8 cellular contexts compared by ENCODE assay signal in the genomic region with DNA sequence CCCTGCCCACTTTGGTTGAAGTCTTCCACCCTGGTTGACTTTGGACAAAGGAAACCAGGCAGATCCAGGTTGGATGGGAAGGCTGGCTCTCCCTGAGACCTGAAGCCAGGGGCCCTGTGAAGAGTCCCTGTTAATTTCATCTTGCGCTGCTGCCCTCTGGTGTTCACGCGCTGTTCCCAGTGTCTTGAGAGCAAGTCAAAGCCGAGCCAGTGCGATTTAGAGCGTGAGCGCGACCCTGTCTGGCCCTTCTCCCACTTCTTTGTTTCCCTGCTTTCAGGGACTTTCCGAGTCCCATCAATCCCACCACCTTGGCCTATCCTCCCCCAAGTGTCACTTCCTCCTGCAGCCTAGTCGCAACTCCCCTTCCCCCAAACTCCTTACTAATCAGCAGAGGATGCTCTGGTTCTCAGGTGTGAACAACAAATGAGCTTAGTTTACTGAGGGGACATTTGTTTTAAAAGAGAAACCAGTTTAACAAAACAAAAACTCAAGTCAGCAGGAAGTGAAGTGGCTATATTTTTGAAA. TPM values are rescaled to one million over a fixed set of nuclear protein-coding genes. Genes with fewer than 3 reads are reported as not detected.
DNase-seq lines count a peak whose midpoint lies in the region; ATAC-seq and TF ChIP-seq lines count a peak whose summit lies in the region.

No MANE protein-coding gene starts in this region.

- no peak overlapping the region for H3K4me3 ChIP-seq in RWPE2 (ENCODE audit: severe bottlenecking)
- H3K4me3 ChIP-seq in spleen: peak overlapping the region in 2 of 8 donors; percentile 10 to 52

- H3K27me3 ChIP-seq in RWPE2 (ENCODE audit: insufficient read depth, poor library complexity, severe bottlenecking): no peaks in the 10 kb centered on the region
- H3K27me3 ChIP-seq in spleen (replicated peaks in 1 of 7): no peaks in the 10 kb centered on the region

- peak; percentile 95 for TF ChIP-seq CTCF in RWPE2 (IDR thresholded peaks at IDR 0.05; ENCODE audit: poor library complexity, severe bottlenecking)
- peak; percentile 86 to 95 (median 90) for TF ChIP-seq CTCF in spleen (IDR thresholded peaks at IDR 0.05 in 8 of 11, conservative IDR thresholded peaks at IDR 0.05 in 3 of 11)

- H3K36me3 ChIP-seq in RWPE2 (ENCODE audit: low read depth) (no peaks in the 10 kb centered on the region), spleen (no peaks in the 10 kb centered on the region)

- ATAC-seq in HG02610 (IDR thresholded peaks at IDR 0.05; ENCODE audit: unreplicated experiment) (peak; percentile 35), RWPE2 (ENCODE audit: low read depth) (peak; percentile 98), HG03521 (IDR thresholded peaks at IDR 0.05; ENCODE audit: unreplicated experiment) (no peak)

- WGBS in spleen, 5 donors: 0 to 2% (median 1%) methylated on average over 10 of the region's 10 CpGs

- peaks cover 7% of the 10 kb centered on the region for H3K9me3 ChIP-seq in RWPE2 (ENCODE audit: severe bottlenecking)
- H3K9me3 ChIP-seq in spleen: no peaks in the 10 kb centered on the region

- no peak for TF ChIP-seq POLR2A in spleen (IDR thresholded peaks at IDR 0.05)

- peak; percentile 78 for DNase-seq in EL
- DNase-seq in RWPE2 (ENCODE audit: low spot score): peak; percentile 76
- peak; percentile 74 for DNase-seq in amniotic epithelial cell (ENCODE audit: low read depth)
- peak; percentile 94 for DNase-seq in iPS DF 19.7 (ENCODE audit: low read depth, low spot score)
- peak; percentile 96 for DNase-seq in spleen
- DNase-seq in NCI-H526 (lab: John Stamatoyannopoulos, UW): no peak

- H3K27ac ChIP-seq in RWPE2 (ENCODE audit: poor library complexity, severe bottlenecking): no peak overlapping the region
- peak overlapping the region; percentile 66 to 92 (median 84) for H3K27ac ChIP-seq in spleen

- intact Hi-C loops in spleen (cut with DNase I; ENCODE audit: low total_unique reads): loop anchor here (5.0 kb wide), 1 partner anchor 157 kb away; no protein-coding TSS in a partner anchor

- H3K4me1 ChIP-seq in RWPE2 (ENCODE audit: insufficient read depth, poor library complexity, severe bottlenecking) (no peaks in the 10 kb centered on the region), spleen (peaks cover 27 to 82% (median 66%) of the 10 kb centered on the region in 6 donors)

RNA-seq across cellular contexts. Expression of a gene that starts 25.8 kb away (rescaled TPM):
- total RNA-seq in spleen: not detected
- polyA plus RNA-seq in spleen: under 1 TPM in 2 of 3 donors, not detected in 1; 0.03 to 0.11 TPM

Comparison
In these comparisons a context has a peak if more than half of its experiments do, and no peak if none do; other contexts are left out.
1. DNase-seq: peak in EL (single experiment), RWPE2 (single experiment), amniotic epithelial cell (single experiment), iPS DF 19.7 (single experiment) and spleen (single experiment); none in NCI-H526 (0 of 2).